Comparison of ENCODE assay signal across 8 cellular contexts in genomic region chr6:12958052-12958706, GRCh38.
DNase-seq lines count a peak whose midpoint lies in the region; ATAC-seq, FAIRE-seq and TF ChIP-seq lines count a peak whose summit lies in the region.

No MANE protein-coding gene starts in this region.

- no peak overlapping the region for H3K27ac Mint-ChIP-seq in natural killer cell treated with Interleukin-12 subunit alpha and Interleukin-12 subunit beta and Interleukin-15 and Interleukin-18, amount 100 ng/mL, for 72 hours

- CTCF ChIA-PET in endothelial cell of umbilical vein (lab: Charles Lee) = interaction anchor here (0.6 to 2.5 kb wide), 15 partner anchors 9 to 377 kb away, joined by 3 to 28 read pairs (median 4); partner anchors contain the start of gene TBC1D7

- H3K4me1 ChIP-seq in MM.1S (ENCODE audit: low read length) (peaks cover 2% of the 10 kb centered on the region; the same call in 1 of the 2 replicates), endothelial cell of umbilical vein (ENCODE audit: control insufficient read depth, extremely low read depth, insufficient read depth, low read length) (peaks cover 21% of the 10 kb centered on the region)

- H3K4me3 ChIP-seq in AG10803 (ENCODE audit: low read length) (peak overlapping the region; percentile 72), MM.1S (ENCODE audit: low read length) (no peak overlapping the region), endothelial cell of umbilical vein (replicated peaks in 1 of 3; ENCODE audit: insufficient read depth in 1 of 3, low read depth in 1 of 3, low read length in 3 of 3) (peak overlapping the region; percentile 18 to 85 (median 50))

- H3F3A ChIP-seq in MM.1S (ENCODE audit: insufficient read depth, low read length) = no peaks in the 10 kb centered on the region

- H3K27me3 Mint-ChIP-seq in natural killer cell treated with Interleukin-12 subunit alpha and Interleukin-12 subunit beta and Interleukin-15 and Interleukin-18, amount 100 ng/mL, for 72 hours = peaks cover 34 to 48% of the 10 kb centered on the region in 2 donors

- H3K27ac ChIP-seq in MM.1S (ENCODE audit: low read length) (no peak overlapping the region), endothelial cell of umbilical vein (ENCODE audit: insufficient read depth, low read depth, low read length) (peak overlapping the region; percentile 56)

- TSS peak; percentile 59 for BruUV-seq in endothelial cell of umbilical vein (replicated peaks; lab: Mats Ljungman, UMichigan)

- H3K9me3 ChIP-seq in MM.1S (replicated peaks; ENCODE audit: insufficient read depth, low read length) = no peaks in the 10 kb centered on the region
- no peaks in the 10 kb centered on the region for H3K9me3 ChIP-seq in endothelial cell of umbilical vein (replicated peaks; ENCODE audit: control insufficient read depth, insufficient read depth, low read length)

- H2AFZ ChIP-seq in MM.1S (ENCODE audit: low read length) (peak overlapping the region; percentile 70; the same call in 1 of the 2 replicates), endothelial cell of umbilical vein (ENCODE audit: low read depth, low read length) (peak overlapping the region; percentile 89)

- H4K20me1 ChIP-seq in MM.1S (ENCODE audit: insufficient read depth, low read length) (no peaks in the 10 kb centered on the region), endothelial cell of umbilical vein (replicated peaks; ENCODE audit: control insufficient read depth, extremely low read depth, insufficient read depth, low read length) (no peaks in the 10 kb centered on the region)

- peak; percentile 80 for FAIRE-seq in endothelial cell of umbilical vein (lab: Jason Lieb, UNC)

- TF ChIP-seq POLR2A in endothelial cell of umbilical vein (IDR thresholded peaks at IDR 0.05; ENCODE audit: low read depth, low read length) = no peak

- ATAC-seq in natural killer cell treated with Interleukin-12 subunit alpha and Interleukin-12 subunit beta and Interleukin-15 and Interleukin-18, amount 100 ng/mL, for 72 hours = no peak
- no peak for ATAC-seq in HG02642 (IDR thresholded peaks at IDR 0.05; ENCODE audit: poor library complexity, unreplicated experiment)

- H3K9me2 ChIP-seq in MM.1S (replicated peaks; ENCODE audit: insufficient read depth, low read length) = no peaks in the 10 kb centered on the region

- peak overlapping the region; percentile 75 for H3K4me3 Mint-ChIP-seq in natural killer cell treated with Interleukin-12 subunit alpha and Interleukin-12 subunit beta and Interleukin-15 and Interleukin-18, amount 100 ng/mL, for 72 hours

- peaks cover 22 to 35% of the 10 kb centered on the region in 2 donors for H3K4me1 Mint-ChIP-seq in natural killer cell treated with Interleukin-12 subunit alpha and Interleukin-12 subunit beta and Interleukin-15 and Interleukin-18, amount 100 ng/mL, for 72 hours (ENCODE audit: low read depth in 2 of 2)

- H3K9me1 ChIP-seq in endothelial cell of umbilical vein (replicated peaks; ENCODE audit: control insufficient read depth, extremely low read depth, insufficient read depth, low read length) = no peaks in the 10 kb centered on the region

- dilution Hi-C loops in endothelial cell of umbilical vein (cut with MboI; ENCODE audit: extremely low pct_ligation_motif_present, low sequenced_read_pairs) = no loop called here

- H3K9ac ChIP-seq in MM.1S (ENCODE audit: low read length) (no peak overlapping the region), endothelial cell of umbilical vein (replicated peaks; ENCODE audit: extremely low read depth, insufficient read depth, low read length) (peak overlapping the region; percentile 71)

- H3K79me2 ChIP-seq in MM.1S (ENCODE audit: low read length) = no peaks in the 10 kb centered on the region
- H3K79me2 ChIP-seq in endothelial cell of umbilical vein (ENCODE audit: control insufficient read depth, insufficient read depth, low read length) = peaks cover 27% of the 10 kb centered on the region

- H3K36me3 Mint-ChIP-seq in natural killer cell treated with Interleukin-12 subunit alpha and Interleukin-12 subunit beta and Interleukin-15 and Interleukin-18, amount 100 ng/mL, for 72 hours = peaks cover 5% of the 10 kb centered on the region

- no peaks in the 10 kb centered on the region for H3K9me3 Mint-ChIP-seq in natural killer cell treated with Interleukin-12 subunit alpha and Interleukin-12 subunit beta and Interleukin-15 and Interleukin-18, amount 100 ng/mL, for 72 hours

- H3K4me2 ChIP-seq in MM.1S (ENCODE audit: low read depth, low read length) (peak overlapping the region; percentile 65; the same call in 1 of the 2 replicates), endothelial cell of umbilical vein (ENCODE audit: insufficient read depth, low read length) (peak overlapping the region; percentile 95)

- DNase-seq in AG10803 (ENCODE audit: low read depth) (peak; percentile 17), MM.1S (no peak), endothelial cell of umbilical vein (ENCODE audit: low read depth, low spot score) (peak; percentile 68), NCI-H128 (lab: John Stamatoyannopoulos, UW; ENCODE audit: unreplicated experiment) (no peak), NCI-H345 treated with DMSO at 0.1 percent for 48 hours (lab: John Stamatoyannopoulos, UW; ENCODE audit: unreplicated experiment) (no peak)
- DNase-seq in natural killer cell treated with Interleukin-12 subunit alpha and Interleukin-12 subunit beta and Interleukin-15 and Interleukin-18, amount 100 ng/mL, for 72 hours (ENCODE audit: low spot score) = no peak
- DNase-seq in stimulated activated CD4-positive, alpha-beta T cell treated with anti-CD3 and anti-CD28 coated beads, Interleukin-4, amount 100 ng/mL, for 1 hour = no peak

- intact Hi-C loops in endothelial cell of umbilical vein (cut with micrococcal nuclease) = loop anchor here (5.0 kb wide), 2 partner anchors 239 to 754 kb away; partner anchors contain the start of gene RANBP9

- H3K36me3 ChIP-seq in MM.1S (replicated peaks; ENCODE audit: insufficient read depth, low read length) = no peaks in the 10 kb centered on the region
- H3K36me3 ChIP-seq in endothelial cell of umbilical vein (ENCODE audit: control insufficient read depth in 2 of 2, extremely low read depth in 1 of 2, insufficient read depth in 2 of 2, low read length in 2 of 2) = no peaks in the 10 kb centered on the region

- H3K27me3 ChIP-seq in MM.1S (replicated peaks; ENCODE audit: insufficient read depth, low read length) = no peaks in the 10 kb centered on the region
- no peaks in the 10 kb centered on the region for H3K27me3 ChIP-seq in endothelial cell of umbilical vein (ENCODE audit: control insufficient read depth in 2 of 2, insufficient read depth in 2 of 2, low read length in 2 of 2)

- TF ChIP-seq CTCF in AG10803 (conservative IDR thresholded peaks at IDR 0.05; ENCODE audit: low read length) = no peak
- no peak for TF ChIP-seq CTCF in MM.1S (IDR thresholded peaks at IDR 0.05; ENCODE audit: low read length)
- TF ChIP-seq CTCF in endothelial cell of umbilical vein (IDR thresholded peaks at IDR 0.05; ENCODE audit: extremely low read depth in 1 of 2, insufficient read depth in 1 of 2, low read depth in 1 of 2, low read length in 2 of 2) = no peak

- POLR2A ChIA-PET in endothelial cell of umbilical vein (lab: Charles Lee) = interaction anchor here (0.5 kb wide), 1 partner anchor 345 kb away, joined by 3 read pairs; no protein-coding TSS in a partner anchor

TF ChIP-seq in endothelial cell of umbilical vein, 7 proteins besides CTCF, POLR2A, EP300 and RAD21:
- TF ChIP-seq GATA2 (IDR thresholded peaks at IDR 0.05; ENCODE audit: insufficient read depth, insufficient read length, low read depth, low read length) (peak; percentile 77), JUN (IDR thresholded peaks at IDR 0.05; ENCODE audit: borderline replicate concordance, insufficient read depth, insufficient read length, low read depth) (no peak)

Comparison
In these comparisons a context has a peak if more than half of its experiments do, and no peak if none do; other contexts are left out.
1. DNase-seq: peak in AG10803 (single experiment) and endothelial cell of umbilical vein (single experiment); none in MM.1S (single experiment), natural killer cell treated with Interleukin-12 subunit alpha and Interleukin-12 subunit beta and Interleukin-15 and Interleukin-18, amount 100 ng/mL, for 72 hours (single experiment), NCI-H128 (single experiment), NCI-H345 treated with DMSO at 0.1 percent for 48 hours (single experiment) and stimulated activated CD4-positive, alpha-beta T cell treated with anti-CD3 and anti-CD28 coated beads, Interleukin-4, amount 100 ng/mL, for 1 hour (single experiment).